9 cellular contexts compared by ENCODE assay signal in the genomic region with DNA sequence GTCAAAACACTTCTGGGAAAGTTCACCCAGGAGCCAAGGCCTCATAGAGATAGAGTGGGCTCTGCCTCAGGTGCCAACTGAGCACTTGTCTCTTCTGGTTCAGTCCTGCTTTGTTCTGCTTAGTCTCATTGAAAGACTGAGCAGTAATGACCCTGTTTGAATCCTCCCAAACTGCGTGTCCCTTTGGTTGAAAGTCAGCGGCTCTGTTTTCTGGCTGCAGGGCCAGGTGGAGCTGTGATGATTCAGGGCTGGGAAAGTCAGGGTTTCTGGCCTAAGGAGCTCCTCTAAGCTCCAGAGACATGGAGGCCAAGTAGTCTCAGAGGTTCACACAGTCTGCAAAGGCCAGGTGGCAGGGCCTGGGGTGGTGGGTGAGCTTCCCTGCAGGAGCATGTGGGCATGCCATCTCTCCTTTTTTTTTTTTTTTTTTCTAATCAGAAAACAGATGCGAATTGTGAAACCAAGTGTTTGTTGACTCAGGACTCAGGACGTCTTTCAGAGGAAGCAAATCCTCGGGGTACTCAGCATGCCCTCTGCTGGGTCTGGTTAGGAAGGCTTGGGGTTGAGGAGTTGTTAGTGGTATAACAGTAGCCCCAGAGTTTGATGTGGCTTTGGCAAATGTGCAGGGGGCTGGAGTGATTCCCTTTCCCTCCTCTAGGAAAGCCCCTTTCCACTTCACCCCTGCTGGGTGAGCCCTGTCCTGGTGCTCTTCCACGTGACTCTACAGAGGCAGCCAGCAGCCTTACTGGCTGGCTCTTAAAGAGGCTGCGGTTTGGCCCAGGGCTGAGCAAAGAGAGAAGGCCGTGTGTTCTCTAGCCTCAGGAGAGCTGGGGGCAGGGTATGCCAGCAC. TPM values are rescaled to one million over a fixed set of nuclear protein-coding genes. Genes with fewer than 3 reads are reported as not detected.
DNase-seq lines count a peak whose midpoint lies in the region; ATAC-seq, FAIRE-seq and TF ChIP-seq lines count a peak whose summit lies in the region.
"Had no signal": no experiment of that assay in that cellular context is flagged by ENCODE, and none has a peak within 500 bp of the region (broad histone marks: within the 10 kb centered on the region; RNA-seq: fewer than 3 reads in every experiment).

No MANE protein-coding gene starts in this region.

- H3K4me3 ChIP-seq in vagina (no peak overlapping the region), kidney (ENCODE audit: low read length in 2 of 2) (no peak overlapping the region)

- H3K9me3 ChIP-seq in vagina (no peaks in the 10 kb centered on the region), kidney (ENCODE audit: control insufficient read depth in 1 of 2, low read length in 2 of 2) (no peaks in the 10 kb centered on the region)

- FAIRE-seq in kidney (lab: Jason Lieb, UNC), result no peak

- H3K9ac ChIP-seq in kidney (ENCODE audit: low read length in 2 of 2), result no peak overlapping the region

- H3K36me3 ChIP-seq in vagina (no peaks in the 10 kb centered on the region), kidney (ENCODE audit: control insufficient read depth in 1 of 2, insufficient read depth in 2 of 2, low read length in 2 of 2) (no peaks in the 10 kb centered on the region)

- intact Hi-C loops in vagina (cut with DNase I) (no loop called here), kidney (cut with DNase I) (no loop called here)

- H3K4me1 ChIP-seq in foreskin keratinocyte (no peaks in the 10 kb centered on the region), vagina (peaks cover 65% of the 10 kb centered on the region), kidney (ENCODE audit: control insufficient read depth in 1 of 2, insufficient read depth in 1 of 2, low read depth in 1 of 2, low read length in 2 of 2) (peaks cover 3 to 20% of the 10 kb centered on the region in 2 donors)

- TF ChIP-seq CTCF in foreskin keratinocyte (conservative IDR thresholded peaks at IDR 0.05), result no peak
- no peak for TF ChIP-seq CTCF in vagina (IDR thresholded peaks at IDR 0.05)
- no peak for TF ChIP-seq CTCF in kidney (IDR thresholded peaks at IDR 0.05; ENCODE audit: borderline replicate concordance, extremely low read depth, insufficient read depth)

- DNase-seq in HT1080 (ENCODE audit: low read depth) (peak; percentile 70), RPMI7951 (ENCODE audit: low read depth) (peak; percentile 50), foreskin keratinocyte (peak in 1 of 2 donors; percentile 49), smooth muscle cell of the brain vasculature (ENCODE audit: low read depth, low spot score) (peak; percentile 84), vagina (ENCODE audit: extremely low spot score in 2 of 2) (no peak), kidney (no peak)
- DNase-seq: activated CD8-positive, alpha-beta T cell treated with anti-CD3 and anti-CD28 coated beads, Interleukin-2, amount 10 ng/mL, durations not matched to agents 7 days and 5 days; cerebellar nuclear complex had no signal

- H3K27me3 ChIP-seq in foreskin keratinocyte, result no peaks in the 10 kb centered on the region
- no peaks in the 10 kb centered on the region for H3K27me3 ChIP-seq in vagina

- ATAC-seq in foreskin keratinocyte (peak; percentile 64), GM21447 (IDR thresholded peaks at IDR 0.05; ENCODE audit: unreplicated experiment) (no peak)
- ATAC-seq: activated CD8-positive, alpha-beta T cell treated with anti-CD3 and anti-CD28 coated beads, Interleukin-2, amount 10 ng/mL, durations not matched to agents 7 days and 5 days had no signal

- TF ChIP-seq POLR2A in vagina (IDR thresholded peaks at IDR 0.05), result no peak

- peak overlapping the region; percentile 4 for H3K27ac ChIP-seq in foreskin keratinocyte
- H3K27ac ChIP-seq in vagina, result no peak overlapping the region
- H3K27ac ChIP-seq in kidney (ENCODE audit: low read depth in 2 of 2, low read length in 2 of 2), result no peak overlapping the region

RNA-seq across cellular contexts. Expression of gene TMEM17, which starts 38.3 kb away (rescaled TPM):
- total RNA-seq in HT1080 (2014; rRNA removed; shearing (Covaris generic)), result 3.9 and 4.1 TPM in 2 replicates
- polyA plus RNA-seq in HT1080 (2015; cell fraction: cytosol; rRNA removed), result 7.4 and 11.0 TPM in 2 replicates
- 6.5 and 9.7 TPM in 2 replicates for polyA plus RNA-seq in HT1080 (2015; cell fraction: nucleus; rRNA removed)
- total RNA-seq in RPMI7951 (2014; rRNA removed; shearing (Covaris generic)), result 3.2 and 3.5 TPM in 2 replicates
- total RNA-seq in foreskin keratinocyte, result 2.3 and 2.5 TPM in 2 replicates
- 1.9 and 2.1 TPM in 2 replicates for polyA plus RNA-seq in foreskin keratinocyte
- 0.98 TPM for total RNA-seq in vagina
- 3.2 TPM for total RNA-seq in kidney
- polyA plus RNA-seq in kidney (ENCODE audit: insufficient read depth, low read depth, low replicate concordance), result 4.2 TPM
- total RNA-seq: activated CD8-positive, alpha-beta T cell treated with anti-CD3 and anti-CD28 coated beads, Interleukin-2, amount 10 ng/mL, durations not matched to agents 7 days and 5 days had no signal

Comparison
In these comparisons a context has a peak if more than half of its experiments do, and no peak if none do; other contexts are left out.
1. DNase-seq: peak in HT1080 (single experiment), RPMI7951 (single experiment) and smooth muscle cell of the brain vasculature (single experiment); none in vagina (0 of 2) and kidney (single experiment).